In the genomic region with DNA sequence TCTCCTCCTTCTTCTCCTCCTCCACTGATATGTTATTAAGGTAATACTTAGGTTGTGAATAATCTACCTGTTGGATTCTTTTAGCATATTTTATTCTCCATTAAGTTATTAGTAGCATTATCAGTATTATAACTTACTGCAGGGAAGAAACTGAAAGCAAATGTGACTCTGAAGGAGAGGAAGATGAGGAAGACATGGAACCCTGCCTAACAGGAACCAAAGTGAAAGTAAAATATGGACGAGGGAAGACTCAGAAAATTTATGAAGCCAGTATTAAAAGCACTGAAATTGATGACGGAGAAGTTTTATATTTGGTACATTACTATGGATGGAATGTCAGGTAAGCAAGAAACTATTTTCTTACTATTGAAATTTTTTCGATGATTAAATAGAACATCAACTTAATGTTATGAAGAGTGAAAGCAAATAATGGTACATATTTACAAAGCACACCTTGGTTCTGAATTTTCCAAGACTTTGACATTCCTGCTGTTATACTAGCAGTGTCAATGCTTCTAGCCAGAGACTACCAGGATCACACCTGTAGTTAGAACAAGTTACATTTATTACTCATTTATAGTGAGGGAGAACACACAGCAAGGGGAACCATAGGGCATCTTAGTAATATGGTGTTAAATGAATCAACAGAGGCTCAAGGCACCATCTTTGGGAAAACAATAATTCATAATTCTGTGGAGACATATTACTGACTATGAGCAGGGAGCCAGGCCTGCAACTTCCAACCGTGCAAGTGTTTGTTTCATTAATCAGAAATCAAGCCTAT, we compare ENCODE assay signal across 12 cellular contexts. TPM values are rescaled to one million over a fixed set of nuclear protein-coding genes. Genes with fewer than 3 reads are reported as not detected.
DNase-seq lines count a peak whose midpoint lies in the region; ATAC-seq and TF ChIP-seq lines count a peak whose summit lies in the region.
"Had no signal": no experiment of that assay in that cellular context is flagged by ENCODE, and none has a peak within 500 bp of the region (broad histone marks: within the 10 kb centered on the region; RNA-seq: fewer than 3 reads in every experiment).

No MANE protein-coding gene starts in this region.

- no peaks in the 10 kb centered on the region for H3K9me3 Mint-ChIP-seq in CD14-positive monocyte
- H3K9me3 Mint-ChIP-seq in natural killer cell treated with Interleukin-12 subunit alpha and Interleukin-12 subunit beta and Interleukin-15 and Interleukin-18, amount 100 ng/mL, for 72 hours = no peaks in the 10 kb centered on the region

- peak overlapping the region; percentile 59 to 76 for H3K4me3 Mint-ChIP-seq in CD14-positive monocyte
- H3K4me3 Mint-ChIP-seq in natural killer cell treated with Interleukin-12 subunit alpha and Interleukin-12 subunit beta and Interleukin-15 and Interleukin-18, amount 100 ng/mL, for 72 hours = peak overlapping the region; percentile 87

- H3K27ac ChIP-seq in KOPT-K1 (ENCODE audit: low read depth, low read length, poor library complexity, severe bottlenecking) = peak overlapping the region; percentile 46
- H3K27ac ChIP-seq: SJCRH30 had no signal

- intact Hi-C loops in CD14-positive monocyte (cut with micrococcal nuclease) = no loop called here

- H3K36me3 Mint-ChIP-seq in CD14-positive monocyte = peaks cover 48 to 77% of the 10 kb centered on the region in 2 donors
- peaks cover 31% of the 10 kb centered on the region for H3K36me3 Mint-ChIP-seq in natural killer cell treated with Interleukin-12 subunit alpha and Interleukin-12 subunit beta and Interleukin-15 and Interleukin-18, amount 100 ng/mL, for 72 hours

- peaks cover 23% of the 10 kb centered on the region for H3K4me1 Mint-ChIP-seq in CD14-positive monocyte
- peaks cover 15 to 21% of the 10 kb centered on the region in 2 donors for H3K4me1 Mint-ChIP-seq in natural killer cell treated with Interleukin-12 subunit alpha and Interleukin-12 subunit beta and Interleukin-15 and Interleukin-18, amount 100 ng/mL, for 72 hours (ENCODE audit: low read depth in 2 of 2)

- TF ChIP-seq CTCF in CD14-positive monocyte (IDR thresholded peaks at IDR 0.05) = no peak
- TF ChIP-seq CTCF in choroid plexus epithelial cell (conservative IDR thresholded peaks at IDR 0.05; ENCODE audit: low read depth, low read length) = no peak

- no peaks in the 10 kb centered on the region for H3K9me3 ChIP-seq in KOPT-K1 (ENCODE audit: insufficient read depth, low read length, poor library complexity, severe bottlenecking)
- H3K9me3 ChIP-seq: SJCRH30 had no signal

- ATAC-seq in natural killer cell treated with Interleukin-12 subunit alpha and Interleukin-12 subunit beta and Interleukin-15 and Interleukin-18, amount 100 ng/mL, for 72 hours = no peak
- ATAC-seq in esophagus mucosa (no peak), HG02678 (IDR thresholded peaks at IDR 0.05; ENCODE audit: unreplicated experiment) (no peak)

- no peak overlapping the region for H3K4me3 ChIP-seq in choroid plexus epithelial cell (ENCODE audit: low read depth, low read length)
- H3K4me3 ChIP-seq: SJCRH30 had no signal

- no peak for DNase-seq in CD14-positive monocyte (ENCODE audit: low spot score)
- DNase-seq in choroid plexus epithelial cell (ENCODE audit: low read depth) = peak; percentile 4
- DNase-seq in natural killer cell treated with Interleukin-12 subunit alpha and Interleukin-12 subunit beta and Interleukin-15 and Interleukin-18, amount 100 ng/mL, for 72 hours (ENCODE audit: low spot score) = no peak
- DNase-seq in activated gamma-delta T cell (lab: John Stamatoyannopoulos, UW) = no peak
- DNase-seq in NCI-H446 treated with DMSO at 0.1 percent for 48 hours (lab: John Stamatoyannopoulos, UW) = no peak
- DNase-seq: NCI-H1930; SJCRH30; stimulated activated naive CD4-positive, alpha-beta T cell treated with Interleukin-2 at 50 U/mL for 16 hours had no signal

- H3K27me3 Mint-ChIP-seq in CD14-positive monocyte (ENCODE audit: low read depth in 3 of 3) = no peaks in the 10 kb centered on the region
- H3K27me3 Mint-ChIP-seq in natural killer cell treated with Interleukin-12 subunit alpha and Interleukin-12 subunit beta and Interleukin-15 and Interleukin-18, amount 100 ng/mL, for 72 hours = no peaks in the 10 kb centered on the region

- H3K36me3 ChIP-seq in KOPT-K1 (ENCODE audit: insufficient read depth, low read length) = peaks cover 78% of the 10 kb centered on the region

- H3K27ac Mint-ChIP-seq in CD14-positive monocyte = peak overlapping the region; percentile 62 to 89 (median 82)
- H3K27ac Mint-ChIP-seq in natural killer cell treated with Interleukin-12 subunit alpha and Interleukin-12 subunit beta and Interleukin-15 and Interleukin-18, amount 100 ng/mL, for 72 hours = peak overlapping the region; percentile 76 to 90

RNA-seq across cellular contexts. Expression of a gene that starts 42.0 kb away (rescaled TPM):
- polyA plus RNA-seq in CD14-positive monocyte = under 1 TPM in 1 of 2 donors, not detected in 1; 0.33 TPM
- total RNA-seq in natural killer cell treated with Interleukin-12 subunit alpha and Interleukin-12 subunit beta and Interleukin-15 and Interleukin-18, amount 100 ng/mL, for 72 hours = not detected
- not detected for total RNA-seq in esophagus mucosa
- total RNA-seq: glomerular endothelial cell, SJCRH30 had no signal

RNA-seq across cellular contexts. Expression of a gene that starts 55.4 kb away (rescaled TPM):
- 10 to 100 TPM in 1 of 2 donors, 1 to 10 TPM in 1; 6.5 to 13.2 TPM for polyA plus RNA-seq in CD14-positive monocyte
- 10 to 100 TPM; 33.0 to 35.6 TPM for total RNA-seq in natural killer cell treated with Interleukin-12 subunit alpha and Interleukin-12 subunit beta and Interleukin-15 and Interleukin-18, amount 100 ng/mL, for 72 hours
- 9.5 TPM for total RNA-seq in esophagus mucosa
